ENCODE assay signal across 9 cellular contexts in the genomic region with DNA sequence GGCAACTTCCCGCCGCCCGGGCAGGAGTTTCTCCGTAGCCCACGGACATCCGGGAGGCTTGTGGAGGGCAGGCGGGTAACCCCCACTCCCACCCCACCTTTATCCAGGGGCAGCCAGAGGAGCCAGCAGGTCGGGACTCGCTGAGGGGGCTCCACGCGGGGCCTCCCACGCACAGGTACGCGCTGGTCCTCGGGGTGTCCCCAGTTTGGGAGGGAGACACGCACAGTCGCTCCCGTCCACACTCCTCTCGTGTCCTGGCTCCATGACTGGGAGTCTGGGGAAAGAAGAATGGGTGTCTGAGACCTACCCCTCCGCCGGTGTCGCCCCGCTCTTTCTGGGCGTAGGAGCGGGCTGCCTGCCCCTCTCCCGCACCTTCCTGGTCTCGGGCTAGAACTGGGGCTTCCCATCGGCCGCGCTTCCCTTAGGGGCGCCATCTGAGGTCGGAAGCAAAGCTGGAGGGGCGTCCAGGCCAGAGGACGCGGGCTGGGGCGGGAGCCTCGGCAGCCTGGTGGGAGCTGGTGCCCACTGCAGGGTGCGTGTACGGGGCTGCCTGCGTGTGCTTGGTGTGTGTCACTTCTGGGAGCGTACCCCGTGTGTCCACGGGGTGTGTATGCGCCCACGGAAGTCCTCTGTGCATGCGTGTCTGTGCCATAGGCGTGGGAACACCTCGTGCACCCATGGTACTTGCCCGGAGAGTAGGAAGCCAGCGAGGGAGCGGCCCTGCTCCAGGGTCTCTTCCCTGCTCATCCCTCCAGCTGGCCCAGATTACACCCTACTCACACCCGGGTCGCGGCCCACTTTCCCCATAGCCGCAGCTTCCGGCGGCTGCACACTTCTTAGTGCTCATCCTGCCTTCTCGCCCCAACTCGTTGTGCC.
DNase-seq lines count a peak whose midpoint lies in the region; ATAC-seq and TF ChIP-seq lines count a peak whose summit lies in the region.
"Had no signal": no experiment of that assay in that cellular context is flagged by ENCODE, and none has a peak within 500 bp of the region (broad histone marks: within the 10 kb centered on the region; RNA-seq: fewer than 3 reads in every experiment).

No MANE protein-coding gene starts in this region.

- H3K4me3 ChIP-seq in CD8-positive, alpha-beta memory T cell (ENCODE audit: low read length): peak overlapping the region; percentile 19
- H3K4me3 ChIP-seq in SK-N-MC (peak overlapping the region; percentile 81), right atrium auricular region (peak overlapping the region; percentile 3 to 43)

- peaks cover 47 to 57% of the 10 kb centered on the region in 2 donors for H3K27me3 Mint-ChIP-seq in CD8-positive, alpha-beta memory T cell
- peaks cover 76% of the 10 kb centered on the region for H3K27me3 Mint-ChIP-seq in progenitor cell of endocrine pancreas

- no peaks in the 10 kb centered on the region for H3K36me3 ChIP-seq in CD8-positive, alpha-beta memory T cell (ENCODE audit: insufficient read depth, low read length)
- H3K36me3 ChIP-seq in SK-N-MC (ENCODE audit: insufficient read depth, low read length) (no peaks in the 10 kb centered on the region), right atrium auricular region (no peaks in the 10 kb centered on the region)

- H3K27ac Mint-ChIP-seq in CD8-positive, alpha-beta memory T cell: peak overlapping the region in 1 of 8 donors; percentile 53
- H3K27ac Mint-ChIP-seq in progenitor cell of endocrine pancreas: no peak overlapping the region

- POLR2A ChIA-PET in CD8-positive, alpha-beta memory T cell (lab: Charles Lee): no interaction called here

- H3K4me1 Mint-ChIP-seq in CD8-positive, alpha-beta memory T cell: peaks cover 11 to 41% (median 16%) of the 10 kb centered on the region in 3 donors
- peaks cover 8% of the 10 kb centered on the region for H3K4me1 Mint-ChIP-seq in progenitor cell of endocrine pancreas (ENCODE audit: low read depth)

- H3K4me3 Mint-ChIP-seq in CD8-positive, alpha-beta memory T cell: peak overlapping the region; percentile 60 to 77 (median 72)
- peak overlapping the region; percentile 65 for H3K4me3 Mint-ChIP-seq in progenitor cell of endocrine pancreas (ENCODE audit: low read depth)

- no peaks in the 10 kb centered on the region for H3K9me3 Mint-ChIP-seq in CD8-positive, alpha-beta memory T cell
- no peaks in the 10 kb centered on the region for H3K9me3 Mint-ChIP-seq in progenitor cell of endocrine pancreas (ENCODE audit: low read depth)

- H3K27ac ChIP-seq in CD8-positive, alpha-beta memory T cell (ENCODE audit: low read depth, low read length): no peak overlapping the region
- H3K27ac ChIP-seq in SK-N-MC (no peak overlapping the region), right atrium auricular region (no peak overlapping the region)
- H3K27ac ChIP-seq: foreskin keratinocyte had no signal

- no peak for DNase-seq in CD8-positive, alpha-beta memory T cell
- DNase-seq in SK-N-MC (ENCODE audit: low read depth, low spot score) (no peak), right atrium auricular region (ENCODE audit: low spot score) (no peak), progenitor cell of endocrine pancreas (ENCODE audit: low spot score, unreplicated experiment) (no peak), NK-92 (lab: John Stamatoyannopoulos, UW; ENCODE audit: unreplicated experiment) (no peak), putamen (ENCODE audit: low spot score) (no peak)

- TF ChIP-seq CTCF in right atrium auricular region (IDR thresholded peaks at IDR 0.05): no peak
- TF ChIP-seq CTCF in progenitor cell of endocrine pancreas (IDR thresholded peaks at IDR 0.05; ENCODE audit: unreplicated experiment): no peak

- H3K9me3 ChIP-seq in CD8-positive, alpha-beta memory T cell (ENCODE audit: low read length): no peaks in the 10 kb centered on the region
- H3K9me3 ChIP-seq in SK-N-MC (ENCODE audit: low read depth, low read length) (no peaks in the 10 kb centered on the region), right atrium auricular region (no peaks in the 10 kb centered on the region)

- peaks cover 33% of the 10 kb centered on the region for H3K27me3 ChIP-seq in CD8-positive, alpha-beta memory T cell (ENCODE audit: insufficient read depth, low read length, poor library complexity, severe bottlenecking)
- peaks cover 20 to 33% of the 10 kb centered on the region in 2 donors for H3K27me3 ChIP-seq in right atrium auricular region

- no peak for ATAC-seq in GM18520 (IDR thresholded peaks at IDR 0.05; ENCODE audit: unreplicated experiment)
- ATAC-seq in HG03432 (IDR thresholded peaks at IDR 0.05; ENCODE audit: unreplicated experiment): no peak

- H3K36me3 Mint-ChIP-seq in CD8-positive, alpha-beta memory T cell: peaks cover 0 to 6% (median 0%) of the 10 kb centered on the region in 3 donors
- H3K36me3 Mint-ChIP-seq in progenitor cell of endocrine pancreas (ENCODE audit: insufficient read depth): no peaks in the 10 kb centered on the region

- CTCF ChIA-PET in CD8-positive, alpha-beta memory T cell (lab: Charles Lee): no interaction called here

- no peak overlapping the region for H3K9ac ChIP-seq in SK-N-MC (ENCODE audit: insufficient read length)

- H3K4me1 ChIP-seq in CD8-positive, alpha-beta memory T cell (ENCODE audit: insufficient read depth, low read length): peaks cover 13% of the 10 kb centered on the region
- H3K4me1 ChIP-seq in right atrium auricular region: peaks cover 0 to 25% of the 10 kb centered on the region in 2 donors

Comparison
In these comparisons a context has a peak if more than half of its experiments do, and no peak if none do; other contexts are left out.
1. H3K4me3 ChIP-seq: peak in every context shown above with its lines; median percentile 81 in SK-N-MC; 23 in right atrium auricular region; 19 in CD8-positive, alpha-beta memory T cell.